Comparison of ENCODE assay signal across 17 cellular contexts in genomic region chr17:28338769-28339212, GRCh38. TPM values are rescaled to one million over a fixed set of nuclear protein-coding genes. Genes with fewer than 3 reads are reported as not detected.
DNase-seq lines count a peak whose midpoint lies in the region; ATAC-seq and TF ChIP-seq lines count a peak whose summit lies in the region.
"Not testable (repeated sequence)": the region's sequence is repeated elsewhere in the genome, so short reads cannot be mapped to it uniquely, and the experiment has no call there.
"Had no signal": no experiment of that assay in that cellular context is flagged by ENCODE, and none has a peak within 500 bp of the region (broad histone marks: within the 10 kb centered on the region; RNA-seq: fewer than 3 reads in every experiment).

No MANE protein-coding gene starts in this region.

- CTCF ChIA-PET in activated naive CD4-positive, alpha-beta T cell treated with anti-CD3 and anti-CD28 coated beads, Interleukin-2, amount 10 ng/mL, durations not matched to agents 7 days and 5 days (lab: Charles Lee), result not testable (repeated sequence)

- peaks cover 13% of the 10 kb centered on the region for H3K23me2 ChIP-seq in H9 (ENCODE audit: insufficient read length, low read depth, low read length, poor library complexity, severe bottlenecking)

- not testable (repeated sequence) for H3K4me2 ChIP-seq in H9 (ENCODE audit: insufficient read depth, insufficient read length, low read length)
- peak overlapping the region; percentile 51 for H3K4me2 ChIP-seq in osteoblast (ENCODE audit: insufficient read depth, low read length)

- not testable (repeated sequence) for ATAC-seq in gastroesophageal sphincter

- H3K79me1 ChIP-seq in H9 (ENCODE audit: insufficient read depth, low read depth, low read length, poor library complexity, severe bottlenecking), result not testable (repeated sequence)

- H3K4me1 Mint-ChIP-seq in H9, result peaks cover 19 to 23% of the 10 kb centered on the region in 2 experiments
- peaks cover 50% of the 10 kb centered on the region for H3K4me1 Mint-ChIP-seq in activated naive CD4-positive, alpha-beta T cell treated with anti-CD3 and anti-CD28 coated beads, Interleukin-2, amount 10 ng/mL, durations not matched to agents 7 days and 5 days

- H3K9me3 ChIP-seq in H9 (ENCODE audit: control insufficient read depth, low read depth, low read length); colonic mucosa; gastroesophageal sphincter; liver (ENCODE audit: control insufficient read depth in 4 of 4, low read length in 3 of 4); osteoblast (ENCODE audit: low read depth, low read length); spleen: not testable (repeated sequence)

- H2BK12ac ChIP-seq in H9 (ENCODE audit: insufficient read length, low read depth, low read length), result not testable (repeated sequence)

- not testable (repeated sequence) for H4K20me1 ChIP-seq in H9 (ENCODE audit: control insufficient read depth, insufficient read depth, insufficient read length)
- peaks cover 29% of the 10 kb centered on the region for H4K20me1 ChIP-seq in osteoblast (ENCODE audit: insufficient read depth, low read length)

- not testable (repeated sequence) for H3K36me3 ChIP-seq in colonic mucosa
- peaks cover 0 to 47% of the 10 kb centered on the region in 2 donors for H3K36me3 ChIP-seq in gastroesophageal sphincter
- H3K36me3 ChIP-seq in liver (ENCODE audit: control insufficient read depth in 4 of 4, insufficient read depth in 3 of 4, low read depth in 1 of 4, low read length in 3 of 4), result peaks cover 8 to 39% (median 26%) of the 10 kb centered on the region in 4 donors
- peaks cover 35% of the 10 kb centered on the region for H3K36me3 ChIP-seq in osteoblast (ENCODE audit: insufficient read depth, low read length)
- H3K36me3 ChIP-seq in spleen, result peaks cover 11 to 53% (median 43%) of the 10 kb centered on the region in 6 donors

- not testable (repeated sequence) for H3K23ac ChIP-seq in H9 (ENCODE audit: insufficient read length, low read depth, low read length)

- TF ChIP-seq CTCF in H9 (conservative IDR thresholded peaks at IDR 0.05); colonic mucosa (IDR thresholded peaks at IDR 0.05); gastroesophageal sphincter (IDR thresholded peaks at IDR 0.05); liver (IDR thresholded peaks at IDR 0.05; ENCODE audit: low read depth, low read length, missing input control); osteoblast (IDR thresholded peaks at IDR 0.05; ENCODE audit: extremely low read depth, low read depth, low read length); spleen (IDR thresholded peaks at IDR 0.05 in 8 of 11, conservative IDR thresholded peaks at IDR 0.05 in 3 of 11): not testable (repeated sequence)

- H2BK20ac ChIP-seq in H9 (ENCODE audit: low read depth, low read length, poor library complexity, severe bottlenecking), result not testable (repeated sequence)

- TF ChIP-seq EP300 in gastroesophageal sphincter (IDR thresholded peaks at IDR 0.05), result not testable (repeated sequence)

- not testable (repeated sequence) for TF ChIP-seq POLR2A in gastroesophageal sphincter (IDR thresholded peaks at IDR 0.05); spleen (IDR thresholded peaks at IDR 0.05)

- not testable (repeated sequence) for H4K91ac ChIP-seq in H9 (ENCODE audit: insufficient read length, low read depth, low read length)

- not testable (repeated sequence) for H3K27me3 ChIP-seq in H9 (ENCODE audit: insufficient read depth, low read length); colonic mucosa; gastroesophageal sphincter; liver (ENCODE audit: control insufficient read depth in 4 of 4, insufficient read depth in 4 of 4, low read length in 3 of 4); osteoblast (ENCODE audit: insufficient read depth, low read length); spleen (replicated peaks in 1 of 7)

- no CpG with 5 or more reads among the region's 8 CpGs for WGBS in H9 (ENCODE audit: extremely low coverage, insufficient read length, low lambda C conversion rate)
- 86 to 100% methylated on average over 1 of the region's 8 CpGs for WGBS in gastroesophageal sphincter (ENCODE audit: low coverage in 1 of 2), 2 donors
- 92% methylated on average over 8 of the region's 8 CpGs for WGBS in liver
- WGBS in spleen, 5 donors, result 89 to 97% (median 90%) methylated on average over 7 to 8 of the region's 8 CpGs

- H2AK5ac ChIP-seq in H9 (ENCODE audit: insufficient read length, low read length), result not testable (repeated sequence)

- H3K79me2 ChIP-seq in H9 (ENCODE audit: insufficient read depth, low read length), result not testable (repeated sequence)
- H3K79me2 ChIP-seq in osteoblast (ENCODE audit: insufficient read depth, low read length), result peaks cover 70% of the 10 kb centered on the region

- H4K5ac ChIP-seq in H9 (ENCODE audit: insufficient read length, low read depth, low read length), result not testable (repeated sequence)

- H3K56ac ChIP-seq in H9 (ENCODE audit: insufficient read length, low read depth, low read length), result not testable (repeated sequence)

- not testable (repeated sequence) for H3K27me3 Mint-ChIP-seq in H9 (ENCODE audit: low read depth); activated naive CD4-positive, alpha-beta T cell treated with anti-CD3 and anti-CD28 coated beads, Interleukin-2, amount 10 ng/mL, durations not matched to agents 7 days and 5 days

- not testable (repeated sequence) for H2BK120ac ChIP-seq in H9 (ENCODE audit: low read depth, low read length, poor library complexity, severe bottlenecking)

- intact Hi-C loops in colonic mucosa (cut with DNase I); spleen (cut with DNase I; ENCODE audit: low total_unique reads): not testable (repeated sequence)

- H3K4ac ChIP-seq in H9 (ENCODE audit: low read depth, low read length), result not testable (repeated sequence)

- H3K4me3 ChIP-seq in colonic mucosa; gastroesophageal sphincter; liver (ENCODE audit: low read depth in 1 of 3, low read length in 3 of 3); osteoblast (ENCODE audit: insufficient read depth, low read length): not testable (repeated sequence)
- peak overlapping the region in 1 of 8 donors; percentile 83 for H3K4me3 ChIP-seq in spleen

- H3K4me3 Mint-ChIP-seq in H9; activated naive CD4-positive, alpha-beta T cell treated with anti-CD3 and anti-CD28 coated beads, Interleukin-2, amount 10 ng/mL, durations not matched to agents 7 days and 5 days: not testable (repeated sequence)

- H3T11ph ChIP-seq in H9 (ENCODE audit: low read length), result not testable (repeated sequence)

- H3K4me1 ChIP-seq in H9 (ENCODE audit: insufficient read depth, low read length); colonic mucosa: not testable (repeated sequence)
- peaks cover 2 to 56% (median 18%) of the 10 kb centered on the region in 3 donors for H3K4me1 ChIP-seq in gastroesophageal sphincter
- H3K4me1 ChIP-seq in liver (ENCODE audit: control insufficient read depth in 4 of 4, insufficient read depth in 4 of 4, low read length in 3 of 4), result peaks cover 4 to 47% (median 40%) of the 10 kb centered on the region in 4 donors
- peaks cover 39% of the 10 kb centered on the region for H3K4me1 ChIP-seq in osteoblast (ENCODE audit: insufficient read depth, low read length)
- peaks cover 13 to 92% (median 69%) of the 10 kb centered on the region in 6 donors for H3K4me1 ChIP-seq in spleen

- peaks cover 7 to 37% (median 32%) of the 10 kb centered on the region in 3 experiments; a peak in 5 of 7 replicates for H3K36me3 Mint-ChIP-seq in H9 (ENCODE audit: insufficient read depth in 1 of 3, low read depth in 3 of 3)
- H3K36me3 Mint-ChIP-seq in activated naive CD4-positive, alpha-beta T cell treated with anti-CD3 and anti-CD28 coated beads, Interleukin-2, amount 10 ng/mL, durations not matched to agents 7 days and 5 days, result peaks cover 19% of the 10 kb centered on the region

- not testable (repeated sequence) for H3K9ac ChIP-seq in H9 (ENCODE audit: extremely low read depth, insufficient read length, low read length); colonic mucosa (ENCODE audit: low read depth in 2 of 2, low read length in 2 of 2); liver (ENCODE audit: low read depth in 1 of 2, low read length in 2 of 2)

- not testable (repeated sequence) for TF ChIP-seq RAD21 in liver (IDR thresholded peaks at IDR 0.05)

- peak overlapping the region in 2 of 3 experiments; percentile 46 to 87; a peak in 1 of 7 replicates for H3K27ac Mint-ChIP-seq in H9
- peak overlapping the region; percentile 45 for H3K27ac Mint-ChIP-seq in activated naive CD4-positive, alpha-beta T cell treated with anti-CD3 and anti-CD28 coated beads, Interleukin-2, amount 10 ng/mL, durations not matched to agents 7 days and 5 days

- H3K9me3 Mint-ChIP-seq in H9; activated naive CD4-positive, alpha-beta T cell treated with anti-CD3 and anti-CD28 coated beads, Interleukin-2, amount 10 ng/mL, durations not matched to agents 7 days and 5 days: not testable (repeated sequence)

- H2BK15ac ChIP-seq in H9 (ENCODE audit: low read depth, low read length), result not testable (repeated sequence)

- H2BK5ac ChIP-seq in H9 (ENCODE audit: insufficient read length, low read length), result not testable (repeated sequence)

- not testable (repeated sequence) for H3K27ac ChIP-seq in H9 (ENCODE audit: insufficient read length, low read depth, low read length)
- H3K27ac ChIP-seq in colonic mucosa, result peak overlapping the region; percentile 5
- peak overlapping the region in 3 of 4 donors; percentile 46 to 59 (median 50) for H3K27ac ChIP-seq in gastroesophageal sphincter
- peak overlapping the region; percentile 38 to 63 for H3K27ac ChIP-seq in liver (ENCODE audit: low read depth in 1 of 2, low read length in 2 of 2)
- peak overlapping the region; percentile 96 for H3K27ac ChIP-seq in osteoblast (ENCODE audit: low read depth, low read length)
- H3K27ac ChIP-seq in spleen, result peak overlapping the region in 7 of 8 donors; percentile 61 to 98 (median 96)

- not testable (repeated sequence) for H3K18ac ChIP-seq in H9 (ENCODE audit: insufficient read length, low read depth, low read length)

- H3K14ac ChIP-seq in H9 (ENCODE audit: insufficient read depth, low read length), result not testable (repeated sequence)

- not testable (repeated sequence) for H2AFZ ChIP-seq in H9 (ENCODE audit: low read length); osteoblast (ENCODE audit: low read length)

- not testable (repeated sequence) for DNase-seq in H9; activated naive CD4-positive, alpha-beta T cell treated with anti-CD3 and anti-CD28 coated beads, Interleukin-2, amount 10 ng/mL, durations not matched to agents 7 days and 5 days; colonic mucosa; osteoblast (ENCODE audit: insufficient read length, low spot score, missing footprints); spleen

- H4K8ac ChIP-seq in H9 (replicated peaks; ENCODE audit: insufficient read length, low read depth, low read length), result not testable (repeated sequence)

RNA-seq across cellular contexts. Expression of gene TNFAIP1, which starts 3.2 kb away (rescaled TPM):
- 18.4 and 21.8 TPM in 2 replicates for total RNA-seq in H9 (2021)
- 10 to 100 TPM; 29.6 to 39.8 TPM for total RNA-seq in colonic mucosa
- total RNA-seq in gastroesophageal sphincter, result 10 to 100 TPM; 19.1 to 53.2 (median 30.4) TPM
- total RNA-seq in liver, result 10 to 100 TPM; 11.7 to 21.9 TPM
- 10 to 100 TPM; 17.4 to 31.7 TPM for polyA plus RNA-seq in liver
- 31.8 and 33.3 TPM in 2 replicates for total RNA-seq in osteoblast
- 100 to 1,000 TPM in 4 of 7 donors, 10 to 100 TPM in 3; 83.8 to 154 (median 108) TPM for total RNA-seq in spleen
- polyA plus RNA-seq in spleen, result 10 to 100 TPM; 15.2 to 34.2 (median 16.3) TPM

RNA-seq across cellular contexts. Expression of gene IFT20, which starts 3.5 kb away (rescaled TPM):
- total RNA-seq in H9 (2021), result 20.5 and 21.0 TPM in 2 replicates
- 10 to 100 TPM; 30.9 to 31.5 TPM for total RNA-seq in colonic mucosa
- 10 to 100 TPM; 34.1 to 56.5 (median 51.4) TPM for total RNA-seq in gastroesophageal sphincter
- 10 to 100 TPM; 15.5 to 22.4 TPM for total RNA-seq in liver
- polyA plus RNA-seq in liver, result 10 to 100 TPM; 27.0 to 37.1 TPM
- total RNA-seq in osteoblast, result 59.4 and 59.8 TPM in 2 replicates
- 10 to 100 TPM; 28.4 to 52.2 (median 31.1) TPM for total RNA-seq in spleen
- polyA plus RNA-seq in spleen, result 10 to 100 TPM; 46.8 to 52.8 (median 52.1) TPM

RNA-seq across cellular contexts. Expression of gene POLDIP2, which starts 18.5 kb away (rescaled TPM):
- total RNA-seq in H9 (2021), result 82.8 and 83.3 TPM in 2 replicates
- total RNA-seq in colonic mucosa, result 100 to 1,000 TPM in 1 of 2 donors, 10 to 100 TPM in 1; 80.3 to 132 TPM
- 100 to 1,000 TPM in 1 of 4 donors, 10 to 100 TPM in 3; 71.1 to 108 (median 77.8) TPM for total RNA-seq in gastroesophageal sphincter
- total RNA-seq in liver, result 100 to 1,000 TPM in 1 of 2 donors, 10 to 100 TPM in 1; 65.5 to 117 TPM
- polyA plus RNA-seq in liver, result 100 to 1,000 TPM in 1 of 2 donors, 10 to 100 TPM in 1; 90.2 to 150 TPM
- 82.9 and 84.6 TPM in 2 replicates for total RNA-seq in osteoblast
- total RNA-seq in spleen, result 10 to 100 TPM; 45.6 to 62.6 (median 49.0) TPM
- 10 to 100 TPM; 27.8 to 47.1 (median 38.7) TPM for polyA plus RNA-seq in spleen

RNA-seq across cellular contexts. Expression of gene TMEM97, which starts 19.8 kb away (rescaled TPM):
- total RNA-seq in H9 (2021) (116 and 121 TPM in 2 replicates), colonic mucosa (10 to 100 TPM; 37.2 to 38.5 TPM), gastroesophageal sphincter (1 to 10 TPM; 4.5 to 9.2 (median 7.2) TPM), liver (10 to 100 TPM; 53.0 to 90.2 TPM), osteoblast (20.6 TPM in 2 replicates), spleen (1 to 10 TPM; 3.1 to 7.3 (median 5.8) TPM)
- polyA plus RNA-seq in liver (10 to 100 TPM; 29.5 to 74.0 TPM), spleen (1 to 10 TPM; 1.5 to 3.2 (median 2.0) TPM)

RNA-seq across cellular contexts. Expression of gene SEBOX, which starts 26.2 kb away (rescaled TPM):
- total RNA-seq in H9 (2021), result not detected in 2 replicates
- not detected for total RNA-seq in colonic mucosa
- total RNA-seq in gastroesophageal sphincter, result not detected
- under 1 TPM; 0.19 to 0.59 TPM for total RNA-seq in liver
- polyA plus RNA-seq in liver, result not detected
- total RNA-seq in osteoblast, result not detected in 2 replicates
- total RNA-seq in spleen, result not detected
- not detected for polyA plus RNA-seq in spleen
- total RNA-seq: activated naive CD4-positive, alpha-beta T cell treated with anti-CD3 and anti-CD28 coated beads, Interleukin-2, amount 50 U/mL, for 72 hours; glomerular endothelial cell; GM12878; GM23338; lower leg skin; RPMI7951; sciatic nerve; SJSA1; urinary bladder had no signal
- polyA plus RNA-seq: BJ, GM12878, GM23338, urinary bladder had no signal
